ENCODE assay signal across 23 cellular contexts in the genomic region with DNA sequence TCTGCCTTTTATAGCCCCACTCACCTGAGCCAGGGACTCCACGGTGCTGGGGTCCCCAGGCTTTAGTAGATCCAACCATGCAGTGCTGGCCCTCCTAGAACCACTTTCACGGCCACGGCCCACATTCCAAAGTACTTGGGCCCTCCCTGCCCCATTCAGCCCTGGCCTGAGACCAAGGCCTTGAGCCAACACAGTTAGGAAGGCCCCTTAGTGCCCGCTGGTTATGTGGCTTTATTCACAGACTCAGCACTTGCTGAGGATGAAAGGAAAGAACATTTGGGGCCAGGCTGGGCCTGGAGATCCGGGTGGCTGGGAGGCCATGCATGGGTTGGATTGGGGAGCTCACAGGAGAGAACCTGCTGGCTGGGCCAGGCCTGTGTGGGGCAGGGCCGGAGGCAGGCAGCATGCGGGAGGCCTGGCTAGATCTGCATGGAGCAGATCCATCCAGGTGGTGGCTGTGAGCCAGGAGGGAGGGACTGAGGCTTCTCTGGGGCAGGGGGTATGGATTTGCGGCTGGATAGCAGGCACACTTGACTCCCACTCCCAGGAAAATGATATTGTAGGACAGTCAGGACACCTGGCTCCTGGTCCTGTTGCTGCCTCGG. TPM values are rescaled to one million over a fixed set of nuclear protein-coding genes. Genes with fewer than 3 reads are reported as not detected.
A peak's percentile ranks its signal among the peaks of the same experiment; 100 is the strongest.
DNase-seq lines count a peak whose midpoint lies in the region; ATAC-seq and TF ChIP-seq lines count a peak whose summit lies in the region.
"Had no signal": no experiment of that assay in that cellular context is flagged by ENCODE, and none has a peak within 500 bp of the region (broad histone marks: within the 10 kb centered on the region; RNA-seq: fewer than 3 reads in every experiment).

No MANE protein-coding gene starts in this region.

- no peak for TF ChIP-seq CTCF in left ventricle myocardium inferior (IDR thresholded peaks at IDR 0.05; ENCODE audit: borderline replicate concordance)
- TF ChIP-seq CTCF in right atrium auricular region (IDR thresholded peaks at IDR 0.05) = no peak
- no peak for TF ChIP-seq CTCF in endothelial cell (IDR thresholded peaks at IDR 0.05; ENCODE audit: unreplicated experiment)
- no peak for TF ChIP-seq CTCF in nephron (IDR thresholded peaks at IDR 0.05; ENCODE audit: unreplicated experiment in 3 of 3)
- no peak for TF ChIP-seq CTCF in GM20000 (IDR thresholded peaks at IDR 0.05; ENCODE audit: extremely low read depth, missing control alignments)

- intact Hi-C loops in left ventricle myocardium inferior (cut with micrococcal nuclease) = loop anchor here (5.0 kb wide), 1 partner anchor 114 kb away; no protein-coding TSS in a partner anchor

- H3K4me1 Mint-ChIP-seq in endothelial cell (ENCODE audit: unreplicated experiment) (peaks cover 50% of the 10 kb centered on the region), nephron (peaks cover 25% of the 10 kb centered on the region)

- H3K27me3 ChIP-seq in left ventricle myocardium inferior (ENCODE audit: low read depth) (no peaks in the 10 kb centered on the region), right atrium auricular region (no peaks in the 10 kb centered on the region)

- H3K9me3 Mint-ChIP-seq in endothelial cell (ENCODE audit: unreplicated experiment) (no peaks in the 10 kb centered on the region), nephron (no peaks in the 10 kb centered on the region)
- H3K9me3 Mint-ChIP-seq: activated naive CD4-positive, alpha-beta T cell treated with anti-CD3 and anti-CD28 coated beads, Interleukin-2, amount 50 U/mL, for 24 hours; activated T-cell treated with anti-CD3 and anti-CD28 coated beads, Interleukin-2, amount 50 U/mL, for 72 hours; immature natural killer cell; memory B cell; type B pancreatic cell had no signal

- H3K9me3 ChIP-seq in left ventricle myocardium inferior (replicated peaks) (no peaks in the 10 kb centered on the region), right atrium auricular region (no peaks in the 10 kb centered on the region)
- H3K9me3 ChIP-seq: A549, Caco-2 had no signal

- peak overlapping the region; percentile 86 for H3K27ac ChIP-seq in left ventricle myocardium inferior (replicated peaks)
- H3K27ac ChIP-seq in right atrium auricular region = peak overlapping the region in 1 of 2 donors; percentile 0
- H3K27ac ChIP-seq: A549, RWPE1 had no signal

- H3K27ac Mint-ChIP-seq in endothelial cell (ENCODE audit: unreplicated experiment) = no peak overlapping the region
- peak overlapping the region in 2 of 3 experiments; percentile 48 to 74 for H3K27ac Mint-ChIP-seq in nephron
- H3K27ac Mint-ChIP-seq: activated naive CD4-positive, alpha-beta T cell treated with anti-CD3 and anti-CD28 coated beads, Interleukin-2, amount 50 U/mL, for 24 hours; activated T-cell treated with anti-CD3 and anti-CD28 coated beads, Interleukin-2, amount 50 U/mL, for 72 hours; immature natural killer cell; memory B cell; naive thymus-derived CD8-positive, alpha-beta T cell; type B pancreatic cell had no signal

- no peak for DNase-seq in left ventricle myocardium inferior
- DNase-seq in right atrium auricular region (ENCODE audit: low spot score) = no peak
- DNase-seq in endothelial cell (ENCODE audit: low spot score) = no peak
- DNase-seq in activated gamma-delta T cell (lab: John Stamatoyannopoulos, UW) = no peak
- DNase-seq in GM20000 (ENCODE audit: low spot score) = no peak
- DNase-seq: activated CD4-positive, CD25-positive, alpha-beta regulatory T cell treated with anti-CD3 and anti-CD28 coated beads, Interleukin-2, amount 50 U/mL, for 72 hours; DND-41; immature natural killer cell; naive thymus-derived CD8-positive, alpha-beta T cell; stimulated activated naive CD4-positive, alpha-beta T cell treated with Interleukin-2 at 50 U/mL for 16 hours; SW 1271 had no signal

- H3K4me3 ChIP-seq in left ventricle myocardium inferior = no peak overlapping the region
- no peak overlapping the region for H3K4me3 ChIP-seq in right atrium auricular region
- H3K4me3 ChIP-seq: A549 had no signal

- H3K36me3 Mint-ChIP-seq in endothelial cell (ENCODE audit: low read depth, unreplicated experiment) (peaks cover 4% of the 10 kb centered on the region), nephron (ENCODE audit: low read depth) (no peaks in the 10 kb centered on the region)
- H3K36me3 Mint-ChIP-seq: activated naive CD4-positive, alpha-beta T cell treated with anti-CD3 and anti-CD28 coated beads, Interleukin-2, amount 50 U/mL, for 24 hours; immature natural killer cell; memory B cell; naive thymus-derived CD8-positive, alpha-beta T cell; type B pancreatic cell had no signal

- no peak for ATAC-seq in HG03457 (IDR thresholded peaks at IDR 0.05; ENCODE audit: unreplicated experiment)
- no peak for ATAC-seq in HG03097 (IDR thresholded peaks at IDR 0.05; ENCODE audit: low FRiP score, unreplicated experiment)
- ATAC-seq: activated T-cell treated with anti-CD3 and anti-CD28 coated beads, Interleukin-2, amount 50 U/mL, for 72 hours; naive thymus-derived CD8-positive, alpha-beta T cell had no signal

- H3K4me3 Mint-ChIP-seq in endothelial cell (ENCODE audit: unreplicated experiment) = peak overlapping the region; percentile 82
- H3K4me3 Mint-ChIP-seq in nephron = no peak overlapping the region
- H3K4me3 Mint-ChIP-seq: activated naive CD4-positive, alpha-beta T cell treated with anti-CD3 and anti-CD28 coated beads, Interleukin-2, amount 50 U/mL, for 24 hours; activated T-cell treated with anti-CD3 and anti-CD28 coated beads, Interleukin-2, amount 50 U/mL, for 72 hours; immature natural killer cell; memory B cell; naive thymus-derived CD8-positive, alpha-beta T cell; type B pancreatic cell had no signal

- H3K27me3 Mint-ChIP-seq in endothelial cell (ENCODE audit: unreplicated experiment) (no peaks in the 10 kb centered on the region), nephron (ENCODE audit: low read depth) (peaks cover 23% of the 10 kb centered on the region)

- H3K4me1 ChIP-seq in left ventricle myocardium inferior (peaks cover 38% of the 10 kb centered on the region), right atrium auricular region (peaks cover 0 to 22% of the 10 kb centered on the region in 2 donors)

- H3K36me3 ChIP-seq in left ventricle myocardium inferior = no peaks in the 10 kb centered on the region
- H3K36me3 ChIP-seq in right atrium auricular region = no peaks in the 10 kb centered on the region

RNA-seq across cellular contexts. Expression of a gene that starts 12.6 kb away (rescaled TPM):
- total RNA-seq in left ventricle myocardium inferior = not detected
- not detected for total RNA-seq in right atrium auricular region
- not detected for total RNA-seq in endothelial cell (ENCODE audit: unreplicated experiment)
- total RNA-seq: activated CD8-positive, alpha-beta memory T cell treated with anti-CD3 and anti-CD28 coated beads for 36 hours; activated T-cell treated with anti-CD3 and anti-CD28 coated beads, Interleukin-2, amount 50 U/mL, for 72 hours; Caco-2; naive thymus-derived CD8-positive, alpha-beta T cell; skeletal muscle tissue had no signal

RNA-seq across cellular contexts. Expression of a gene that starts 27.9 kb away (rescaled TPM):
- total RNA-seq in left ventricle myocardium inferior (35.0 TPM), right atrium auricular region (10 to 100 TPM; 27.7 to 64.9 TPM), endothelial cell (ENCODE audit: unreplicated experiment) (147 TPM)
